35 cellular contexts compared by ENCODE assay signal in the genomic region with DNA sequence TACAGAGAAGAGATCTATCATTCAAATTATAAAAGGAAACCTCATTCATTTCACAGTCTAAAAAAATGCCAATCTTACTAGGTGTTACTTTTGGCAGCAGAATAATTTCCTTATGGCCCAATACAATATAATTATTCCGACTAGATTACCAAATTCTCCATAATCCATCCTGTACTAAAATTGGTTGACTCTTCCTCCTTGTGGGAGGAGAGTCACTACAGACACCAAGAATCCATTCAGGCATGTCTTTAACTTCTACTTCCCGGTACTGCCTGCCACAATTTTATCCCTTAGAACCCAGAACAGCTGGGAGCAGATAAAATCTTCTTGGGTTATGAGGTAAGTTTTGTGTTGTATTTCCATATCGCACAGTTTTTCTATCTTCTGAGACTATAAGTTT. TPM values are rescaled to one million over a fixed set of nuclear protein-coding genes. Genes with fewer than 3 reads are reported as not detected.
"Had no signal": no experiment of that assay in that cellular context is flagged by ENCODE, and none has a peak within 500 bp of the region (broad histone marks: within the 10 kb centered on the region; RNA-seq: fewer than 3 reads in every experiment).

No MANE protein-coding gene starts in this region.

- H3K9me3 ChIP-seq: gastrocnemius medialis, psoas muscle, sigmoid colon, spleen, testis, tibial artery had no signal

- H3K27me3 ChIP-seq: gastrocnemius medialis, left lung, sigmoid colon, spleen, testis, tibial artery had no signal

- H3K4me3 Mint-ChIP-seq: dendritic cell treated with granulocyte-macrophage colony-stimulating factor and Interleukin-4, amounts not matched to agents 40 ng/mL and 50 ng/mL, for 4 days; endodermal cell; naive thymus-derived CD8-positive, alpha-beta T cell; nephron progenitor cell; stimulated activated memory B cell treated with anti-CD40 and anti-IgM and Interleukin-4, amounts not matched to agents 10 μg/mL and 1 μg/mL and 100 μg/mL, for 72 hours; type B pancreatic cell had no signal

- H3K4me1 Mint-ChIP-seq: endodermal cell, nephron progenitor cell had no signal

- ATAC-seq: esophagus mucosa; gastrocnemius medialis; left lung; naive thymus-derived CD8-positive, alpha-beta T cell; psoas muscle; right cardiac atrium; stimulated activated memory B cell treated with anti-CD40 and anti-IgM and Interleukin-4, amounts not matched to agents 10 μg/mL and 1 μg/mL and 100 μg/mL, for 72 hours; stimulated activated naive CD8-positive, alpha-beta T cell treated with anti-CD3 and anti-CD28 coated beads, Interleukin-15, Interleukin-2, amounts not matched to agents 100 U/mL and 50 U/mL, for 24 hours had no signal

- H3K4me1 ChIP-seq: gastrocnemius medialis, left lung, psoas muscle, sigmoid colon, testis, tibial artery had no signal

- H3K27ac ChIP-seq: epithelial cell of prostate, gastrocnemius medialis, left lung, psoas muscle, sigmoid colon, skin epidermis, spleen, testis, tibial artery had no signal

- H3K4me3 ChIP-seq: gastrocnemius medialis, left lung, psoas muscle, sigmoid colon, skin epidermis, spleen, testis, tibial artery had no signal

- H3K27me3 Mint-ChIP-seq: dendritic cell treated with granulocyte-macrophage colony-stimulating factor and Interleukin-4, amounts not matched to agents 40 ng/mL and 50 ng/mL, for 4 days; naive thymus-derived CD8-positive, alpha-beta T cell; stimulated activated memory B cell treated with anti-CD40 and anti-IgM and Interleukin-4, amounts not matched to agents 10 μg/mL and 1 μg/mL and 100 μg/mL, for 72 hours; type B pancreatic cell had no signal

- H3K9me3 Mint-ChIP-seq: dendritic cell treated with granulocyte-macrophage colony-stimulating factor and Interleukin-4, amounts not matched to agents 40 ng/mL and 50 ng/mL, for 4 days; endodermal cell; naive thymus-derived CD8-positive, alpha-beta T cell; nephron progenitor cell; stimulated activated memory B cell treated with anti-CD40 and anti-IgM and Interleukin-4, amounts not matched to agents 10 μg/mL and 1 μg/mL and 100 μg/mL, for 72 hours; type B pancreatic cell had no signal

- H3K27ac Mint-ChIP-seq: dendritic cell treated with granulocyte-macrophage colony-stimulating factor and Interleukin-4, amounts not matched to agents 40 ng/mL and 50 ng/mL, for 4 days; endodermal cell; nephron progenitor cell; stimulated activated memory B cell treated with anti-CD40 and anti-IgM and Interleukin-4, amounts not matched to agents 10 μg/mL and 1 μg/mL and 100 μg/mL, for 72 hours; type B pancreatic cell had no signal

- DNase-seq: effector CD8-positive, alpha-beta T cell; endodermal cell; foreskin fibroblast; gastrocnemius medialis; head of caudate nucleus; kidney; left lung; mesendoderm; midbrain; naive thymus-derived CD8-positive, alpha-beta T cell; nephron progenitor cell; nucleus accumbens; posterior cingulate gyrus; psoas muscle; right cardiac atrium; sigmoid colon; spleen; stimulated activated CD4-positive, alpha-beta T cell treated with anti-CD3 and anti-CD28 coated beads, Interleukin-4, amount 100 ng/mL, for 4 hours; stimulated activated naive CD8-positive, alpha-beta T cell treated with anti-CD3 and anti-CD28 coated beads, Interleukin-15, Interleukin-2, amounts not matched to agents 100 U/mL and 50 U/mL, for 24 hours; substantia nigra; testis; tibial artery had no signal

RNA-seq across cellular contexts. Expression of a gene that starts 25.4 kb away (rescaled TPM):
- total RNA-seq: endodermal cell; esophagus mucosa; gastrocnemius medialis; glomerular endothelial cell; kidney; lower leg skin; lung microvascular endothelial cell; myocyte; naive thymus-derived CD8-positive, alpha-beta T cell; osteocyte; psoas muscle; renal cortical epithelial cell; sigmoid colon; spleen; testis; urinary bladder had no signal
- polyA plus RNA-seq: naive thymus-derived CD8-positive, alpha-beta T cell; psoas muscle; sigmoid colon; urinary bladder had no signal
